In the genomic region with DNA sequence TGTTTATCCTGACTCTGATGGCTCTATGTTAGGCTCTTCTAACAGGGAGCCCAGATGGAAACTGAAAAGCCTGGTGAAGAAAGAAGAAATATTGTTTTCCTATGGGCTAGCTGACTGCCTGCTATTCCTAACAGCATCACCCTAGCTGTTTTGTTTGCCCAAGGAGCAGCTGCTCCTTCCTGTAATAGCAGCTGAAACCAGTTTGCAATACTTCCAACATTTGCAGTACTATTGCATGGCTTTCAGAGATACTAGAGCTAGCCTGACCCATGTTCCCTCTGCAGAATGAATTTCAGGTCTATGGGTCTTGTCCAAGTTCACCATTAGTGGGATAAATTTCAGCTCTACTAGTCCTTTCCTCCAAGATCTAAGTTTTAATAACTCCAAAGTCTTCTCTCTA, we compare ENCODE assay signal across 11 cellular contexts.
DNase-seq lines count a peak whose midpoint lies in the region; ATAC-seq, FAIRE-seq and TF ChIP-seq lines count a peak whose summit lies in the region.
"Had no signal": no experiment of that assay in that cellular context is flagged by ENCODE, and none has a peak within 500 bp of the region (broad histone marks: within the 10 kb centered on the region; RNA-seq: fewer than 3 reads in every experiment).

No MANE protein-coding gene starts in this region.

- H3K27ac ChIP-seq in A549 (peak overlapping the region; percentile 58 to 73), SJCRH30 (peak overlapping the region; percentile 4; the same call in 1 of the 2 replicates)

- H3K4me1 ChIP-seq in A549 (peaks cover 66% of the 10 kb centered on the region), SJCRH30 (peaks cover 24% of the 10 kb centered on the region)

- FAIRE-seq in A549 (lab: Jason Lieb, UNC): no peak
- peak; percentile 13 for FAIRE-seq in islet of Langerhans (lab: Jason Lieb, UNC)
- FAIRE-seq in urothelium cell line (lab: Jason Lieb, UNC): no peak
- FAIRE-seq: K562 had no signal

- no peaks in the 10 kb centered on the region for H3K36me3 ChIP-seq in SJCRH30

- POLR2A ChIA-PET in A549 (lab: Yijun Ruan, JAX): no interaction called here

- no peak for TF ChIP-seq EP300 in A549 (IDR thresholded peaks at IDR 0.05)

- no peak for TF ChIP-seq RAD21 in A549 (conservative IDR thresholded peaks at IDR 0.05 in 1 of 2, IDR thresholded peaks at IDR 0.05 in 1 of 2)

- H3K27me3 ChIP-seq in SJCRH30: no peaks in the 10 kb centered on the region

- H3K4me1 Mint-ChIP-seq in HFFc6 (ENCODE audit: low read depth): peaks cover 99% of the 10 kb centered on the region

- DNase-seq in A549 (ENCODE audit: low read depth in 1 of 2, low spot score in 1 of 2) (peak in 1 of 2 experiments; percentile 25), HFFc6 (no peak), SJCRH30 (peak; percentile 44 to 73), cerebellar cortex (ENCODE audit: low spot score) (no peak), urothelium cell line (ENCODE audit: low spot score) (no peak)
- DNase-seq: activated effector memory CD4-positive, alpha-beta T cell treated with anti-CD3 and anti-CD28 coated beads, Interleukin-2, amount 50 U/mL, for 16 hours; posterior cingulate gyrus had no signal

- TF ChIP-seq CTCF in A549 (IDR thresholded peaks at IDR 0.05) (no peak), HFFc6 (IDR thresholded peaks at IDR 0.05) (no peak)

- no peaks in the 10 kb centered on the region for H3K27me3 Mint-ChIP-seq in HFFc6 (ENCODE audit: insufficient read depth)

- CTCF ChIA-PET in A549 (lab: Yijun Ruan, JAX): interaction anchor here (0.6 kb wide), 1 partner anchor 1189 kb away, joined by 3 read pairs; no protein-coding TSS in a partner anchor

- no peaks in the 10 kb centered on the region for H3K9me3 Mint-ChIP-seq in HFFc6

- TF ChIP-seq POLR2A in A549 (IDR thresholded peaks at IDR 0.05; ENCODE audit: low read length): no peak

- H3K4me3 ChIP-seq in A549: no peak overlapping the region
- no peak overlapping the region for H3K4me3 ChIP-seq in SJCRH30
- H3K4me3 ChIP-seq: K562 had no signal

- ATAC-seq in A549: peak in 1 of 2 experiments; percentile 62; a peak in 4 of 6 replicates
- ATAC-seq in GM19452 (IDR thresholded peaks at IDR 0.05; ENCODE audit: unreplicated experiment): no peak
- ATAC-seq in GM21825 (IDR thresholded peaks at IDR 0.05; ENCODE audit: unreplicated experiment): no peak
- ATAC-seq: K562 had no signal

- peak overlapping the region; percentile 49 for H3K4me2 ChIP-seq in A549

- peaks cover 14% of the 10 kb centered on the region for H3K36me3 Mint-ChIP-seq in HFFc6 (ENCODE audit: low read depth)

- H3K9me3 ChIP-seq in A549: no peaks in the 10 kb centered on the region
- no peaks in the 10 kb centered on the region for H3K9me3 ChIP-seq in SJCRH30 (replicated peaks)

- no peak overlapping the region for H3K4me3 Mint-ChIP-seq in HFFc6

- H3K27ac Mint-ChIP-seq in HFFc6: peak overlapping the region; percentile 40; the same call in 1 of the 2 replicates

TF ChIP-seq in A549, 52 proteins besides CTCF, POLR2A, EP300 and RAD21:
- TF ChIP-seq HOXA7 (CRISPR knock-in tag; IDR thresholded peaks at IDR 0.05) (no peak), NFE2L2 (conservative IDR thresholded peaks at IDR 0.05; ENCODE audit: low read length) (no peak), JUN (IDR thresholded peaks at IDR 0.05) (no peak), ZFP36 (IDR thresholded peaks at IDR 0.05; ENCODE audit: borderline replicate concordance, partially characterized antibody) (no peak), RFX5 (IDR thresholded peaks at IDR 0.05) (no peak), KDM1A (IDR thresholded peaks at IDR 0.05; ENCODE audit: low read depth) (no peak), POLR2AphosphoS2 (conservative IDR thresholded peaks at IDR 0.05; ENCODE audit: low read length) (no peak), ZSCAN20 (CRISPR knock-in tag; IDR thresholded peaks at IDR 0.05) (no peak), HOXB5 (CRISPR knock-in tag; IDR thresholded peaks at IDR 0.05) (no peak), HDAC2 (IDR thresholded peaks at IDR 0.05) (no peak), HOXB13 (CRISPR knock-in tag; IDR thresholded peaks at IDR 0.05; ENCODE audit: low read depth) (no peak), CBX8 (IDR thresholded peaks at IDR 0.05) (no peak), BHLHE40 (IDR thresholded peaks at IDR 0.05; ENCODE audit: low read depth, low read length) (no peak), ESRRA (IDR thresholded peaks at IDR 0.05; ENCODE audit: borderline replicate concordance, low read length) (no peak), CEBPB (IDR thresholded peaks at IDR 0.05) (no peak), MAFK (IDR thresholded peaks at IDR 0.05; ENCODE audit: partially characterized antibody) (no peak), FOXS1 (CRISPR knock-in tag; IDR thresholded peaks at IDR 0.05) (no peak), FOSB (CRISPR knock-in tag; IDR thresholded peaks at IDR 0.05) (no peak), TFCP2L1 (CRISPR knock-in tag; IDR thresholded peaks at IDR 0.05) (no peak)
- TF ChIP-seq, protein P1, sequence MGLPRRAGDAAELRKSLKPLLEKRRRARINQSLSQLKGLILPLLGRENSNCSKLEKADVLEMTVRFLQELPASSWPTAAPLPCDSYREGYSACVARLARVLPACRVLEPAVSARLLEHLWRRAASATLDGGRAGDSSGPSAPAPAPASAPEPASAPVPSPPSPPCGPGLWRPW (IDR thresholded peaks at IDR 0.05): no peak
TF ChIP-seq in A549: peak in this region for 0.

Comparison
In these comparisons a context has a peak if more than half of its experiments do, and no peak if none do; other contexts are left out.
1. DNase-seq: peak in SJCRH30 (2 of 2); none in HFFc6 (single experiment), cerebellar cortex (single experiment) and urothelium cell line (single experiment).